Comparison of ENCODE assay signal across 1 cellular context in the genomic region with DNA sequence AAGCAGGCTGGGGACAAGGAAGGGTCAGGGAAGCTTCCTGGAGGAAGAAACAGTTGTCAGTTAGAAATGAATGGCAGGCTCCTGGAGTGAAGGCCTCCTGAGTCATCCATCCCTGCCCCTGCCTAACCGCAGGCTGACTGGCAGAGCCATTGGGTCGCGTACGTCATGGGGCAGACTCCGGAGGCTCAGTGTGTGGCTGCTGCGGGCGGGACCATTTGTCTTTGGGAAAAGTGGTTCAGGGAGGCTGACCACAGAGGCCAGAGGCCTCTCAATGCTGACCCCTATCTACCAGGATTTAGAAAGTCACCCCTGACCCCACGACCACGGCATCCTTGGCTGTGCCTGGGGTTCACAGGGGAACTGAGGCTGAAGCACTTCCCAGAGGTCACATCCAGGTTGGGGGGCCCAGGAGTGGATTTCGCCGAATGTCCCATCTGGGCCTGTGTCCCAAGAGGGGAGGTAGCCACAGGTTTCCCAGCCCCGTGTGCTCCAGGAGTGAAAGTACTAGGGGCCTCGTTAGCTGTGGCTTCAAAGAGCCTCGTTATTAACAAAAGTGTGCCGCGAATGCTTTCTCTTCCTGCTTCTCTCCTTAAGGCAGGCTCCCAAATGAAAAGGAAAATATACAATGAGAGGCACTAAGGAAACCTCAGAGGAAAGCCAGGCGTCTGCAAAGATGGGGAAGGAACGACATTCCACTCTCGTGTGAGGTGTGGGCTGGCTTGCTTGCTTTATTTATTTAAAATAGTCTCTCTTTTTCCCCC.
TF ChIP-seq lines count a peak whose summit lies in the region.

No MANE protein-coding gene starts in this region.

TF ChIP-seq in HEK293, 187 proteins besides CTCF, POLR2A, EP300 and RAD21 (continued from another document):
- TF ChIP-seq, protein P1, sequence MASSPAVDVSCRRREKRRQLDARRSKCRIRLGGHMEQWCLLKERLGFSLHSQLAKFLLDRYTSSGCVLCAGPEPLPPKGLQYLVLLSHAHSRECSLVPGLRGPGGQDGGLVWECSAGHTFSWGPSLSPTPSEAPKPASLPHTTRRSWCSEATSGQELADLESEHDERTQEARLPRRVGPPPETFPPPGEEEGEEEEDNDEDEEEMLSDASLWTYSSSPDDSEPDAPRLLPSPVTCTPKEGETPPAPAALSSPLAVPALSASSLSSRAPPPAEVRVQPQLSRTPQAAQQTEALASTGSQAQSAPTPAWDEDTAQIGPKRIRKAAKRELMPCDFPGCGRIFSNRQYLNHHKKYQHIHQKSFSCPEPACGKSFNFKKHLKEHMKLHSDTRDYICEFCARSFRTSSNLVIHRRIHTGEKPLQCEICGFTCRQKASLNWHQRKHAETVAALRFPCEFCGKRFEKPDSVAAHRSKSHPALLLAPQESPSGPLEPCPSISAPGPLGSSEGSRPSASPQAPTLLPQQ (tag by site-specific recombination; IDR thresholded peaks at IDR 0.05), result no peak
- TF ChIP-seq, protein P2, sequence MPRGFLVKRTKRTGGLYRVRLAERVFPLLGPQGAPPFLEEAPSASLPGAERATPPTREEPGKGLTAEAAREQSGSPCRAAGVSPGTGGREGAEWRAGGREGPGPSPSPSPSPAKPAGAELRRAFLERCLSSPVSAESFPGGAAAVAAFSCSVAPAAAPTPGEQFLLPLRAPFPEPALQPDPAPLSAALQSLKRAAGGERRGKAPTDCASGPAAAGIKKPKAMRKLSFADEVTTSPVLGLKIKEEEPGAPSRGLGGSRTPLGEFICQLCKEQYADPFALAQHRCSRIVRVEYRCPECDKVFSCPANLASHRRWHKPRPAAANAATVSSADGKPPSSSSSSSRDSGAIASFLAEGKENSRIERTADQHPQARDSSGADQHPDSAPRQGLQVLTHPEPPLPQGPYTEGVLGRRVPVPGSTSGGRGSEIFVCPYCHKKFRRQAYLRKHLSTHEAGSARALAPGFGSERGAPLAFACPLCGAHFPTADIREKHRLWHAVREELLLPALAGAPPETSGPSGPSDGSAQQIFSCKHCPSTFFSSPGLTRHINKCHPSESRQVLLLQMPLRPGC (tag by site-specific recombination; IDR thresholded peaks at IDR 0.05), result peak; percentile 48; the same call in 1 of the 2 replicates
- TF ChIP-seq KLF16 (tag by site-specific recombination; IDR thresholded peaks at IDR 0.05), result no peak
